ENCODE assay signal across 1 cellular context in genomic region chr12:98639526-98639925, GRCh38.
TF ChIP-seq lines count a peak whose summit lies in the region.

No MANE protein-coding gene starts in this region.

TF ChIP-seq in HepG2, 621 proteins besides CTCF, POLR2A, EP300 and RAD21:
- TF ChIP-seq AHDC1 (CRISPR knock-in tag; IDR thresholded peaks at IDR 0.05; ENCODE audit: borderline replicate concordance): no peak
